Comparison of ENCODE assay signal across 16 cellular contexts in the genomic region with DNA sequence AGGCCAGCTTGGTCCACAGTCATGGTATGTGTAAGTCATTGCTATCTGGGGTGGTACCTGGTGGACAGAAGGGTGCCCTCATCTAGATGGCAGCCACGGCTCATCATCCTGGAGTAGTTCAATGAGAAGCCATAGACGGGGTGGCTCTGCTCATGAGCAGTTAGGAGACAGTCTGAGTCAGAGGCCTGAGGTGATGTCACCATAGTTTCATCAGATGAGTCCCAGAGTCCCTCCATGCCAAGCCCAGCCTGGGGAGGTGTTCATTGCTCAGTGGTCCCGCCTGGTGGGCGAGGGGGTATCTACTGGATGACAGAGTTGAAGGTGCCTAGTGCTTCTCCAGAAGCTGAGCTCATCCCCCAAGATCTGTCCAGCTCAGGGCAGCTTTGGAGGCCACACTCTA. TPM values are rescaled to one million over a fixed set of nuclear protein-coding genes. Genes with fewer than 3 reads are reported as not detected.
A peak's percentile ranks its signal among the peaks of the same experiment; 100 is the strongest.
DNase-seq lines count a peak whose midpoint lies in the region; ATAC-seq and TF ChIP-seq lines count a peak whose summit lies in the region.
"Had no signal": no experiment of that assay in that cellular context is flagged by ENCODE, and none has a peak within 500 bp of the region (broad histone marks: within the 10 kb centered on the region; RNA-seq: fewer than 3 reads in every experiment).

No MANE protein-coding gene starts in this region.

- peaks cover 52% of the 10 kb centered on the region for H3K36me3 ChIP-seq in endodermal cell (ENCODE audit: control insufficient read depth, insufficient read depth, low read length)
- H3K36me3 ChIP-seq in SJCRH30, result peaks cover 26% of the 10 kb centered on the region
- H3K36me3 ChIP-seq in vagina, result peaks cover 0 to 11% of the 10 kb centered on the region in 2 donors
- H3K36me3 ChIP-seq: neutrophil had no signal

- H3K4me3 ChIP-seq in endodermal cell (ENCODE audit: low read length) (no peak overlapping the region), SJCRH30 (no peak overlapping the region), vagina (no peak overlapping the region)
- H3K4me3 ChIP-seq: heart left ventricle had no signal

- H3K4me3 Mint-ChIP-seq in activated naive CD4-positive, alpha-beta T cell treated with anti-CD3 and anti-CD28 coated beads, Interleukin-2, amount 10 ng/mL, durations not matched to agents 7 days and 5 days, result no peak overlapping the region
- H3K4me3 Mint-ChIP-seq in endodermal cell, result no peak overlapping the region
- H3K4me3 Mint-ChIP-seq: IgD-negative memory B cell had no signal

- H3K27ac ChIP-seq in endodermal cell (ENCODE audit: low read depth, low read length) (no peak overlapping the region), SJCRH30 (no peak overlapping the region), vagina (no peak overlapping the region)
- H3K27ac ChIP-seq: heart left ventricle, neutrophil had no signal

- 96% methylated on average over 4 of the region's 4 CpGs; no CpG with 5 or more reads in 1 of the 2 experiments for WGBS in endodermal cell (ENCODE audit: insufficient coverage in 1 of 2, insufficient read length in 1 of 2), 2 experiments

- H3K27ac Mint-ChIP-seq in activated naive CD4-positive, alpha-beta T cell treated with anti-CD3 and anti-CD28 coated beads, Interleukin-2, amount 50 U/mL, for 72 hours, result peak overlapping the region in 1 of 2 donors; percentile 36
- H3K27ac Mint-ChIP-seq in activated naive CD4-positive, alpha-beta T cell treated with anti-CD3 and anti-CD28 coated beads, Interleukin-2, amount 10 ng/mL, durations not matched to agents 7 days and 5 days, result no peak overlapping the region
- H3K27ac Mint-ChIP-seq in endodermal cell, result no peak overlapping the region
- H3K27ac Mint-ChIP-seq: IgD-negative memory B cell had no signal

- H3K9me3 Mint-ChIP-seq in activated naive CD4-positive, alpha-beta T cell treated with anti-CD3 and anti-CD28 coated beads, Interleukin-2, amount 50 U/mL, for 72 hours, result no peaks in the 10 kb centered on the region
- H3K9me3 Mint-ChIP-seq in activated naive CD4-positive, alpha-beta T cell treated with anti-CD3 and anti-CD28 coated beads, Interleukin-2, amount 10 ng/mL, durations not matched to agents 7 days and 5 days, result no peaks in the 10 kb centered on the region
- H3K9me3 Mint-ChIP-seq in endodermal cell, result peaks cover 69% of the 10 kb centered on the region
- H3K9me3 Mint-ChIP-seq: IgD-negative memory B cell had no signal

- H3K9ac ChIP-seq in endodermal cell (ENCODE audit: extremely low read depth, low read length, poor library complexity, severe bottlenecking), result no peak overlapping the region

- intact Hi-C loops in vagina (cut with DNase I), result no loop called here

- TF ChIP-seq POLR2A in vagina (IDR thresholded peaks at IDR 0.05), result no peak

- CTCF ChIA-PET in activated naive CD4-positive, alpha-beta T cell treated with anti-CD3 and anti-CD28 coated beads, Interleukin-2, amount 10 ng/mL, durations not matched to agents 7 days and 5 days (lab: Charles Lee), result no interaction called here

- DNase-seq in activated naive CD4-positive, alpha-beta T cell treated with anti-CD3 and anti-CD28 coated beads, Interleukin-2, amount 50 U/mL, for 72 hours (ENCODE audit: low spot score in 2 of 2), result peak in 1 of 2 donors; percentile 2
- DNase-seq in activated naive CD4-positive, alpha-beta T cell treated with anti-CD3 and anti-CD28 coated beads, Interleukin-2, amount 10 ng/mL, durations not matched to agents 7 days and 5 days, result no peak
- DNase-seq in MV-4-11 (lab: John Stamatoyannopoulos, UW) (peak; percentile 7), endodermal cell (peak; percentile 29), SJCRH30 (no peak), vagina (ENCODE audit: extremely low spot score in 2 of 2) (no peak), medulla oblongata (ENCODE audit: extremely low spot score) (no peak)
- peak; percentile 27 for DNase-seq in stimulated activated naive CD8-positive, alpha-beta T cell treated with anti-CD3 and anti-CD28 coated beads, Interleukin-15, Interleukin-2, amounts not matched to agents 100 U/mL and 50 U/mL, for 24 hours
- DNase-seq: central memory CD4-positive, alpha-beta T cell; H7; heart left ventricle; NCI-H1048; NCI-H526 treated with DMSO at 0.1 percent for 48 hours; T-helper 9 cell had no signal

- peaks cover 8% of the 10 kb centered on the region for H3K4me1 Mint-ChIP-seq in activated naive CD4-positive, alpha-beta T cell treated with anti-CD3 and anti-CD28 coated beads, Interleukin-2, amount 10 ng/mL, durations not matched to agents 7 days and 5 days
- H3K4me1 Mint-ChIP-seq in endodermal cell, result no peaks in the 10 kb centered on the region

- peak; percentile 82 to 84 for ATAC-seq in activated naive CD4-positive, alpha-beta T cell treated with anti-CD3 and anti-CD28 coated beads, Interleukin-2, amount 50 U/mL, for 72 hours
- ATAC-seq in stimulated activated naive CD8-positive, alpha-beta T cell treated with anti-CD3 and anti-CD28 coated beads, Interleukin-15, Interleukin-2, amounts not matched to agents 100 U/mL and 50 U/mL, for 24 hours, result peak; percentile 93
- ATAC-seq: heart left ventricle had no signal

- H3K36me3 Mint-ChIP-seq in activated naive CD4-positive, alpha-beta T cell treated with anti-CD3 and anti-CD28 coated beads, Interleukin-2, amount 50 U/mL, for 72 hours, result peaks cover 6 to 10% of the 10 kb centered on the region in 2 donors
- peaks cover 24% of the 10 kb centered on the region for H3K36me3 Mint-ChIP-seq in activated naive CD4-positive, alpha-beta T cell treated with anti-CD3 and anti-CD28 coated beads, Interleukin-2, amount 10 ng/mL, durations not matched to agents 7 days and 5 days
- peaks cover 67% of the 10 kb centered on the region for H3K36me3 Mint-ChIP-seq in endodermal cell (ENCODE audit: low read depth)

- no peaks in the 10 kb centered on the region for H3K27me3 Mint-ChIP-seq in activated naive CD4-positive, alpha-beta T cell treated with anti-CD3 and anti-CD28 coated beads, Interleukin-2, amount 10 ng/mL, durations not matched to agents 7 days and 5 days
- H3K27me3 Mint-ChIP-seq in endodermal cell (ENCODE audit: insufficient read depth), result no peaks in the 10 kb centered on the region

- no peaks in the 10 kb centered on the region for H3K9me3 ChIP-seq in endodermal cell (ENCODE audit: control insufficient read depth, low read length)
- H3K9me3 ChIP-seq in SJCRH30 (replicated peaks), result no peaks in the 10 kb centered on the region
- H3K9me3 ChIP-seq in vagina, result no peaks in the 10 kb centered on the region
- H3K9me3 ChIP-seq: heart left ventricle, neutrophil had no signal

- no peaks in the 10 kb centered on the region for H3K4me1 ChIP-seq in endodermal cell (ENCODE audit: control insufficient read depth, insufficient read depth, low read length)
- H3K4me1 ChIP-seq in SJCRH30, result no peaks in the 10 kb centered on the region
- no peaks in the 10 kb centered on the region for H3K4me1 ChIP-seq in vagina
- H3K4me1 ChIP-seq: heart left ventricle had no signal

- TF ChIP-seq CTCF in endodermal cell (conservative IDR thresholded peaks at IDR 0.05) (no peak), vagina (IDR thresholded peaks at IDR 0.05) (no peak)

- H3K27me3 ChIP-seq in endodermal cell (ENCODE audit: control insufficient read depth, insufficient read depth, low read length, poor library complexity, severe bottlenecking) (no peaks in the 10 kb centered on the region), SJCRH30 (no peaks in the 10 kb centered on the region), vagina (no peaks in the 10 kb centered on the region)
- H3K27me3 ChIP-seq: neutrophil had no signal

RNA-seq across cellular contexts. Expression of a gene that starts 49.8 kb away (rescaled TPM):
- 10 to 100 TPM in 1 of 2 donors, 1 to 10 TPM in 1; 7.9 to 27.0 TPM for total RNA-seq in activated naive CD4-positive, alpha-beta T cell treated with anti-CD3 and anti-CD28 coated beads, Interleukin-2, amount 50 U/mL, for 72 hours
- total RNA-seq in endodermal cell, result 10 to 100 TPM; 53.9 to 59.4 TPM
- 33.7 TPM for polyA plus RNA-seq in endodermal cell (2013, experiment 1 of 2)
- polyA plus RNA-seq in endodermal cell (2013, experiment 2 of 2), result 31.8 TPM
- total RNA-seq in SJCRH30 (2014; rRNA removed; shearing (Covaris generic)), result 50.1 and 67.5 TPM in 2 replicates
- 27.0 TPM for total RNA-seq in vagina

Comparison
In these comparisons a context has a peak if more than half of its experiments do, and no peak if none do; other contexts are left out.
1. DNase-seq: peak in MV-4-11 (single experiment), endodermal cell (single experiment) and stimulated activated naive CD8-positive, alpha-beta T cell treated with anti-CD3 and anti-CD28 coated beads, Interleukin-15, Interleukin-2, amounts not matched to agents 100 U/mL and 50 U/mL, for 24 hours (single experiment); none in activated naive CD4-positive, alpha-beta T cell treated with anti-CD3 and anti-CD28 coated beads, Interleukin-2, amount 10 ng/mL, durations not matched to agents 7 days and 5 days (single experiment), SJCRH30 (0 of 2), vagina (0 of 2) and medulla oblongata (single experiment).